Comparison of ENCODE assay signal across 12 cellular contexts in genomic region chrX:148380107-148380506, GRCh38.
DNase-seq lines count a peak whose midpoint lies in the region; ATAC-seq and TF ChIP-seq lines count a peak whose summit lies in the region.
"Had no signal": no experiment of that assay in that cellular context is flagged by ENCODE, and none has a peak within 500 bp of the region (broad histone marks: within the 10 kb centered on the region; RNA-seq: fewer than 3 reads in every experiment).

No MANE protein-coding gene starts in this region.

- H3K9me3 Mint-ChIP-seq in activated T-cell treated with anti-CD3 and anti-CD28 coated beads, Interleukin-2, amount 50 U/mL, for 4 hours: peaks cover 3% of the 10 kb centered on the region
- H3K9me3 Mint-ChIP-seq in activated CD4-positive, alpha-beta memory T cell treated with anti-CD3 and anti-CD28 coated beads for 36 hours: peaks cover 10% of the 10 kb centered on the region
- H3K9me3 Mint-ChIP-seq in stimulated activated effector memory CD8-positive, alpha-beta T cell treated with anti-CD3 and anti-CD28 coated beads, Interleukin-12 subunit alpha, Interleukin-12 subunit beta, amount 100 ng/mL, for 72 hours: no peaks in the 10 kb centered on the region

- H3K36me3 Mint-ChIP-seq in activated T-cell treated with anti-CD3 and anti-CD28 coated beads, Interleukin-2, amount 50 U/mL, for 4 hours (ENCODE audit: insufficient read depth): no peaks in the 10 kb centered on the region
- no peaks in the 10 kb centered on the region for H3K36me3 Mint-ChIP-seq in activated CD4-positive, alpha-beta memory T cell treated with anti-CD3 and anti-CD28 coated beads for 36 hours
- H3K36me3 Mint-ChIP-seq in stimulated activated effector memory CD8-positive, alpha-beta T cell treated with anti-CD3 and anti-CD28 coated beads, Interleukin-12 subunit alpha, Interleukin-12 subunit beta, amount 100 ng/mL, for 72 hours: no peaks in the 10 kb centered on the region

- POLR2A ChIA-PET in activated CD4-positive, alpha-beta memory T cell treated with anti-CD3 and anti-CD28 coated beads for 36 hours (lab: Charles Lee): no interaction called here
- POLR2A ChIA-PET in RWPE1 (lab: Yijun Ruan, JAX; ENCODE audit: low non-redundant PET): no interaction called here

- no peak overlapping the region for H3K27ac ChIP-seq in RWPE1
- H3K27ac ChIP-seq: lower lobe of right lung had no signal

- peak overlapping the region; percentile 78 for H3K4me3 Mint-ChIP-seq in activated T-cell treated with anti-CD3 and anti-CD28 coated beads, Interleukin-2, amount 50 U/mL, for 4 hours
- peak overlapping the region; percentile 24 for H3K4me3 Mint-ChIP-seq in activated CD4-positive, alpha-beta memory T cell treated with anti-CD3 and anti-CD28 coated beads for 36 hours
- peak overlapping the region; percentile 51 for H3K4me3 Mint-ChIP-seq in stimulated activated effector memory CD8-positive, alpha-beta T cell treated with anti-CD3 and anti-CD28 coated beads, Interleukin-12 subunit alpha, Interleukin-12 subunit beta, amount 100 ng/mL, for 72 hours

- peaks cover 29% of the 10 kb centered on the region for H3K4me1 Mint-ChIP-seq in activated T-cell treated with anti-CD3 and anti-CD28 coated beads, Interleukin-2, amount 50 U/mL, for 4 hours (ENCODE audit: low read depth)
- peaks cover 34% of the 10 kb centered on the region for H3K4me1 Mint-ChIP-seq in activated CD4-positive, alpha-beta memory T cell treated with anti-CD3 and anti-CD28 coated beads for 36 hours (ENCODE audit: low read depth)
- peaks cover 14% of the 10 kb centered on the region for H3K4me1 Mint-ChIP-seq in stimulated activated effector memory CD8-positive, alpha-beta T cell treated with anti-CD3 and anti-CD28 coated beads, Interleukin-12 subunit alpha, Interleukin-12 subunit beta, amount 100 ng/mL, for 72 hours

- DNase-seq in activated T-cell treated with anti-CD3 and anti-CD28 coated beads, Interleukin-2, amount 50 U/mL, for 4 hours: no peak
- no peak for DNase-seq in activated T-cell treated with anti-CD3 and anti-CD28 coated beads, Interleukin-2, amount 50 U/mL, for 1 hour
- peak; percentile 12 for DNase-seq in activated CD4-positive, alpha-beta memory T cell treated with anti-CD3 and anti-CD28 coated beads for 36 hours
- DNase-seq in stimulated activated effector memory CD8-positive, alpha-beta T cell treated with anti-CD3 and anti-CD28 coated beads, Interleukin-12 subunit alpha, Interleukin-12 subunit beta, amount 100 ng/mL, for 72 hours (ENCODE audit: low spot score in 2 of 2): no peak
- no peak for DNase-seq in OCI-M2 (lab: John Stamatoyannopoulos, UW; ENCODE audit: unreplicated experiment)
- DNase-seq in RWPE1 (ENCODE audit: low spot score): no peak
- DNase-seq in UCSD-AML1 (lab: John Stamatoyannopoulos, UW; ENCODE audit: unreplicated experiment): no peak
- DNase-seq: heart left ventricle, lower lobe of right lung, NCI-H1694 treated with DMSO at 0.1 percent for 48 hours, retina had no signal

- CTCF ChIA-PET in activated CD4-positive, alpha-beta memory T cell treated with anti-CD3 and anti-CD28 coated beads for 36 hours (lab: Charles Lee): no interaction called here
- CTCF ChIA-PET in RWPE1 (lab: Yijun Ruan, JAX): no interaction called here

- H3K27me3 Mint-ChIP-seq in activated T-cell treated with anti-CD3 and anti-CD28 coated beads, Interleukin-2, amount 50 U/mL, for 4 hours (ENCODE audit: low read depth): no peaks in the 10 kb centered on the region
- no peaks in the 10 kb centered on the region for H3K27me3 Mint-ChIP-seq in activated CD4-positive, alpha-beta memory T cell treated with anti-CD3 and anti-CD28 coated beads for 36 hours

- intact Hi-C loops in activated CD4-positive, alpha-beta memory T cell treated with anti-CD3 and anti-CD28 coated beads for 36 hours (cut with micrococcal nuclease): loop anchor here (5.0 to 10.0 kb wide), 2 partner anchors 463 to 905 kb away; no protein-coding TSS in a partner anchor

- TF ChIP-seq CTCF in RWPE1 (conservative IDR thresholded peaks at IDR 0.05; ENCODE audit: low read depth): no peak

- H3K27ac Mint-ChIP-seq in activated CD4-positive, alpha-beta memory T cell treated with anti-CD3 and anti-CD28 coated beads for 36 hours: peak overlapping the region; percentile 39
- H3K27ac Mint-ChIP-seq in stimulated activated effector memory CD8-positive, alpha-beta T cell treated with anti-CD3 and anti-CD28 coated beads, Interleukin-12 subunit alpha, Interleukin-12 subunit beta, amount 100 ng/mL, for 72 hours: no peak overlapping the region

- ATAC-seq in activated T-cell treated with anti-CD3 and anti-CD28 coated beads, Interleukin-2, amount 50 U/mL, for 4 hours: peak; percentile 1 to 12
- peak; percentile 0 for ATAC-seq in HG02885 (IDR thresholded peaks at IDR 0.05; ENCODE audit: poor library complexity, unreplicated experiment)
- ATAC-seq in stimulated activated effector memory CD8-positive, alpha-beta T cell treated with anti-CD3 and anti-CD28 coated beads, Interleukin-12 subunit alpha, Interleukin-12 subunit beta, amount 100 ng/mL, for 72 hours: no peak
- ATAC-seq: heart left ventricle had no signal

Comparison
In these comparisons a context has a peak if more than half of its experiments do, and no peak if none do; other contexts are left out.
1. H3K4me3 Mint-ChIP-seq: peak in every context shown above with its lines; median percentile 78 in activated T-cell treated with anti-CD3 and anti-CD28 coated beads, Interleukin-2, amount 50 U/mL, for 4 hours; 51 in stimulated activated effector memory CD8-positive, alpha-beta T cell treated with anti-CD3 and anti-CD28 coated beads, Interleukin-12 subunit alpha, Interleukin-12 subunit beta, amount 100 ng/mL, for 72 hours; 24 in activated CD4-positive, alpha-beta memory T cell treated with anti-CD3 and anti-CD28 coated beads for 36 hours.